Comparison of ENCODE assay signal across 13 cellular contexts in the genomic region with DNA sequence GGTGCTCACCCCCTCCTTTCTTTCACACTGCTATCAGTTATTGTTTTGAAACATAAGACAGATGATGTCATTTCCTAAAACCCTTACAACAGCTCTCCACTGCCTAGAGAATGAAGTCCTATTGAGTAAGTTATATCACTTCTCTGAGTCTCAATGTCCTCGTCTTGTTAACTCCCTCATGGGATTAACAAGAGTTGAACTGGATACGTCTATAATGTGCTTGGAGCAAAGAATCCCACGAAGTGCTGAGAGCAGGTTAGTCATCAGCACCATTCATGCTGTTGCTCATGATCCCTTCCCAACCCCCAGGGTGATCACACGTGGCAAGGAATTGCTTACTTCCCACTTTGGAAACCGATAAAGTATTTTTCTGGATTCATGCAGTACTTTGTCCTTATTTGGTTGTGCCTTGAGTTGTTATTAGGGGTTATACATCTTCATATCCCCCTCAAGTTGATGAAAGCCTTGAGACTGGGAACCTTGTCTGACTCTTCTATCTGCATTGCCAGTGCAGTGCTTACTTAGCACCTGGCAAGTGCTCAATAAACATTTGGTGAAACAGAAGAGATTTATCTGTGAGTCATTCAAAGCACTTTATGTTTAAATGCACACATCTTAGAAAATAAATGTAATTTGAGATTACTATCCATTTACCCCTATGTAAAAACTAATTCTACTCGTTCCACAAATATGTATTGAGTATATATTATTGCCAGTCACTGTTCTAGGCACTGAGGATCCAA.
DNase-seq lines count a peak whose midpoint lies in the region; ATAC-seq and TF ChIP-seq lines count a peak whose summit lies in the region.
"Had no signal": no experiment of that assay in that cellular context is flagged by ENCODE, and none has a peak within 500 bp of the region (broad histone marks: within the 10 kb centered on the region; RNA-seq: fewer than 3 reads in every experiment).

No MANE protein-coding gene starts in this region.

- DNase-seq in AG04449 (ENCODE audit: low read depth, low spot score) (peak; percentile 88), HEK293T (ENCODE audit: extremely low spot score) (peak; percentile 22), RKO (ENCODE audit: low spot score) (peak; percentile 73), fibroblast of peridontal ligament (ENCODE audit: extremely low read depth) (peak; percentile 78), substantia nigra (lab: John Stamatoyannopoulos, UW) (no peak), DMS153 (lab: John Stamatoyannopoulos, UW) (no peak), GF-D8 (lab: John Stamatoyannopoulos, UW) (no peak)
- DNase-seq: activated T-cell treated with anti-CD3 and anti-CD28 coated beads, Interleukin-2, amount 50 U/mL, for 24 hours; heart right ventricle; NCI-H774; upper lobe of right lung had no signal

- POLR2A ChIA-PET in AG04449 (lab: Yijun Ruan, JAX) (no interaction called here), HEK293T (lab: Yijun Ruan, JAX) (no interaction called here)

- no peak overlapping the region for H3K27ac ChIP-seq in substantia nigra (ENCODE audit: low read depth, low read length, poor library complexity, severe bottlenecking)
- H3K27ac ChIP-seq: heart right ventricle, KMS-11, upper lobe of right lung had no signal

- no peak for TF ChIP-seq CTCF in AG04449 (IDR thresholded peaks at IDR 0.05; ENCODE audit: insufficient read depth, low read length, missing control alignments)

- H3K4me3 ChIP-seq in AG04449 (ENCODE audit: low read depth, low read length): no peak overlapping the region
- H3K4me3 ChIP-seq: heart right ventricle, upper lobe of right lung had no signal

- no peak for ATAC-seq in GM18858 (IDR thresholded peaks at IDR 0.05; ENCODE audit: unreplicated experiment)
- ATAC-seq: heart right ventricle, upper lobe of right lung had no signal

- CTCF ChIA-PET in AG04449 (lab: Yijun Ruan, JAX): no interaction called here
- CTCF ChIA-PET in HEK293T (lab: Yijun Ruan, JAX): no interaction called here

TF ChIP-seq in HEK293T, 16 proteins besides CTCF, POLR2A, EP300 and RAD21:
- no peak for TF ChIP-seq ARNT (IDR thresholded peaks at IDR 0.05)
- TF ChIP-seq HDGF (IDR thresholded peaks at IDR 0.05; ENCODE audit: borderline replicate concordance): no peak
- TF ChIP-seq, protein P1, sequence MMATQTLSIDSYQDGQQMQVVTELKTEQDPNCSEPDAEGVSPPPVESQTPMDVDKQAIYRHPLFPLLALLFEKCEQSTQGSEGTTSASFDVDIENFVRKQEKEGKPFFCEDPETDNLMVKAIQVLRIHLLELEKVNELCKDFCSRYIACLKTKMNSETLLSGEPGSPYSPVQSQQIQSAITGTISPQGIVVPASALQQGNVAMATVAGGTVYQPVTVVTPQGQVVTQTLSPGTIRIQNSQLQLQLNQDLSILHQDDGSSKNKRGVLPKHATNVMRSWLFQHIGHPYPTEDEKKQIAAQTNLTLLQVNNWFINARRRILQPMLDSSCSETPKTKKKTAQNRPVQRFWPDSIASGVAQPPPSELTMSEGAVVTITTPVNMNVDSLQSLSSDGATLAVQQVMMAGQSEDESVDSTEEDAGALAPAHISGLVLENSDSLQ (IDR thresholded peaks at IDR 0.05): no peak
- no peak for TF ChIP-seq NFRKB (IDR thresholded peaks at IDR 0.05)
- no peak for TF ChIP-seq ZNF384 (IDR thresholded peaks at IDR 0.05)
- TF ChIP-seq FOXK2 (IDR thresholded peaks at IDR 0.05): no peak
- TF ChIP-seq CTBP1 (IDR thresholded peaks at IDR 0.05; ENCODE audit: borderline replicate concordance): no peak
- no peak for TF ChIP-seq ELF4 (IDR thresholded peaks at IDR 0.05)
- no peak for TF ChIP-seq TARDBP (IDR thresholded peaks at IDR 0.05)
- TF ChIP-seq SP1 (IDR thresholded peaks at IDR 0.05): no peak
- no peak for TF ChIP-seq BHLHE40 (IDR thresholded peaks at IDR 0.05; ENCODE audit: borderline replicate concordance)
- TF ChIP-seq FOXM1 (IDR thresholded peaks at IDR 0.05; ENCODE audit: borderline replicate concordance): no peak
TF ChIP-seq in HEK293T: peak in this region for 0.

Comparison
In these comparisons a context has a peak if more than half of its experiments do, and no peak if none do; other contexts are left out.
1. DNase-seq: peak in AG04449 (single experiment), HEK293T (single experiment), RKO (single experiment) and fibroblast of peridontal ligament (single experiment); none in substantia nigra (0 of 49), DMS153 (single experiment) and GF-D8 (single experiment).